In the genomic region with DNA sequence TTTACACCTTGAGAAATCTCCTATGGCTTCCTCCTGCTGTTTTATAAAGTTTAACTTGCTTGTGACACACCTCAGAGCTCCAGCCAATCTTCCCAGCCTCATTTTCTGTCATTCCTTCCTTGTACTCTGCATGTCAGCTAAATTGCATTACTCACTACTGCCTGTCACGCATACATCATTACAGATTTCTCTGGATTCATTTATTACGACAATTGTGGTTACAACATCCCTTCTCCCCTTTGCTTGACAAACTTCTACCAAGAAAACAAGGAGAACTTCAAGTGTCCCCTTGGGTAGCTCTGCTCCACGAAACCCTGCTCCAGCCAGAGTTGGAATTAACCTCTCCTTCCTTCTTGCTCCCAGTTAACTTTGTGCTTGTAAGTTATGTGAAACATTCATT, we compare ENCODE assay signal across 12 cellular contexts. TPM values are rescaled to one million over a fixed set of nuclear protein-coding genes. Genes with fewer than 3 reads are reported as not detected.
DNase-seq lines count a peak whose midpoint lies in the region; ATAC-seq, FAIRE-seq and TF ChIP-seq lines count a peak whose summit lies in the region.
"Had no signal": no experiment of that assay in that cellular context is flagged by ENCODE, and none has a peak within 500 bp of the region (broad histone marks: within the 10 kb centered on the region; RNA-seq: fewer than 3 reads in every experiment).

No MANE protein-coding gene starts in this region.

- H3K27ac Mint-ChIP-seq in CD14-positive monocyte (peak overlapping the region; percentile 98 to 100 (median 99)), natural killer cell (peak overlapping the region; percentile 1 to 89)

- DNase-seq in CD14-positive monocyte (ENCODE audit: low spot score), result peak; percentile 80
- DNase-seq in LHCN-M2 (ENCODE audit: low read depth), result peak; percentile 19
- DNase-seq in bronchial epithelial cell (ENCODE audit: low read depth), result peak; percentile 47
- no peak for DNase-seq in natural killer cell
- DNase-seq in DMS153 treated with DMSO at 0.1 percent for 48 hours (lab: John Stamatoyannopoulos, UW; ENCODE audit: unreplicated experiment), result no peak

- FAIRE-seq in bronchial epithelial cell (lab: Jason Lieb, UNC), result no peak
- FAIRE-seq: islet of Langerhans had no signal

- H3K4me3 Mint-ChIP-seq in CD14-positive monocyte, result peak overlapping the region; percentile 59 to 80
- H3K4me3 Mint-ChIP-seq in natural killer cell, result no peak overlapping the region

- TF ChIP-seq CTCF in CD14-positive monocyte (IDR thresholded peaks at IDR 0.05) (no peak), bronchial epithelial cell (IDR thresholded peaks at IDR 0.05; ENCODE audit: insufficient read depth, low read length, severe bottlenecking) (no peak), natural killer cell (IDR thresholded peaks at IDR 0.05) (no peak)

- H3K9me3 Mint-ChIP-seq in CD14-positive monocyte, result peaks cover 0 to 2% (median 0%) of the 10 kb centered on the region in 7 donors
- no peaks in the 10 kb centered on the region for H3K9me3 Mint-ChIP-seq in natural killer cell

- no peak overlapping the region for H3K4me3 ChIP-seq in bronchial epithelial cell (ENCODE audit: low read depth, low read length)
- H3K4me3 ChIP-seq: thoracic aorta had no signal

- ATAC-seq in natural killer cell (no peak), HG03139 (IDR thresholded peaks at IDR 0.05; ENCODE audit: unreplicated experiment) (no peak), GM19324 (IDR thresholded peaks at IDR 0.05; ENCODE audit: low FRiP score, unreplicated experiment) (no peak), HG02884 (IDR thresholded peaks at IDR 0.05; ENCODE audit: unreplicated experiment) (no peak)

- intact Hi-C loops in CD14-positive monocyte (cut with micrococcal nuclease), result loop anchor here in 1 of 2 donors (2.0 to 10.0 kb wide), 2 partner anchors 33 to 95 kb away; no protein-coding TSS in a partner anchor
- intact Hi-C loops in natural killer cell (cut with micrococcal nuclease), result no loop called here

- H3K36me3 ChIP-seq in bronchial epithelial cell (ENCODE audit: control insufficient read depth, insufficient read depth, low read length), result peaks cover 1% of the 10 kb centered on the region
- H3K36me3 ChIP-seq: thoracic aorta had no signal

- H3K36me3 Mint-ChIP-seq in CD14-positive monocyte, result peaks cover 45 to 49% of the 10 kb centered on the region in 2 donors
- no peaks in the 10 kb centered on the region for H3K36me3 Mint-ChIP-seq in natural killer cell

- H3K27me3 ChIP-seq in bronchial epithelial cell (ENCODE audit: control insufficient read depth, insufficient read depth, low read length), result no peaks in the 10 kb centered on the region

- H3K4me1 Mint-ChIP-seq in CD14-positive monocyte (peaks cover 90% of the 10 kb centered on the region), natural killer cell (peaks cover 63 to 81% of the 10 kb centered on the region in 2 donors)

- H3K27me3 Mint-ChIP-seq in CD14-positive monocyte (ENCODE audit: low read depth in 3 of 3) (peaks cover 0 to 2% (median 0%) of the 10 kb centered on the region in 3 donors), natural killer cell (ENCODE audit: low read depth in 2 of 2) (no peaks in the 10 kb centered on the region)

RNA-seq across cellular contexts. Expression of gene GPR18, which starts 22.0 kb away (rescaled TPM):
- polyA plus RNA-seq in CD14-positive monocyte, result 1 to 10 TPM; 1.7 to 2.2 TPM
- total RNA-seq in LHCN-M2 (2014; rRNA removed), result not detected in 2 replicates
- 0.05 TPM for polyA plus RNA-seq in LHCN-M2 (2012)
- not detected in 2 replicates for total RNA-seq in bronchial epithelial cell
- 10 to 100 TPM; 11.4 to 41.7 (median 25.5) TPM for total RNA-seq in natural killer cell
- total RNA-seq: cerebellum, NCI-H460, thoracic aorta had no signal

RNA-seq across cellular contexts. Expression of gene GPR183, which starts 27.0 kb away (rescaled TPM):
- polyA plus RNA-seq in CD14-positive monocyte, result 100 to 1,000 TPM; 190 to 288 TPM
- 0.11 TPM in 1 of 2 replicates, not detected in the other for total RNA-seq in LHCN-M2 (2014; rRNA removed)
- 0.07 TPM for polyA plus RNA-seq in LHCN-M2 (2012)
- total RNA-seq in bronchial epithelial cell, result 0.13 TPM in 1 of 2 replicates, not detected in the other
- 10 to 100 TPM; 20.0 to 47.0 (median 41.1) TPM for total RNA-seq in natural killer cell

Comparison
In these comparisons a context has a peak if more than half of its experiments do, and no peak if none do; other contexts are left out.
1. DNase-seq: peak in CD14-positive monocyte (single experiment), LHCN-M2 (single experiment) and bronchial epithelial cell (single experiment); none in natural killer cell (single experiment) and DMS153 treated with DMSO at 0.1 percent for 48 hours (single experiment).
2. RNA of gene GPR18, which starts 22.0 kb away (total RNA-seq): 11.4 to 41.7 TPM in natural killer cell; not detected in LHCN-M2 and not detected in bronchial epithelial cell; every median in the first group is over 10 times any median in the second.
3. RNA of gene GPR183, which starts 27.0 kb away (total RNA-seq): 20.0 to 47.0 TPM in natural killer cell; 0.11 TPM in LHCN-M2 and 0.13 TPM in bronchial epithelial cell; every median in the first group is over 10 times any median in the second.